ENCODE assay signal across 1 cellular context in genomic region chr16:85393674-85394510, GRCh38.
TF ChIP-seq lines count a peak whose summit lies in the region.

No MANE protein-coding gene starts in this region.

TF ChIP-seq in HepG2, 621 proteins besides CTCF, POLR2A, EP300 and RAD21 (continued from another document and continues in another):
- no peak for TF ChIP-seq TFE3 (CRISPR knock-in tag; IDR thresholded peaks at IDR 0.05)
- no peak for TF ChIP-seq POLR2AphosphoS2 (IDR thresholded peaks at IDR 0.05; ENCODE audit: low read depth, low read length)
- TF ChIP-seq ZBTB25 (CRISPR knock-in tag; IDR thresholded peaks at IDR 0.05): no peak
- TF ChIP-seq JDP2 (CRISPR knock-in tag; IDR thresholded peaks at IDR 0.05; ENCODE audit: borderline replicate concordance): no peak
- 0 out of 2 replicates have a peak, but pooled peaks have one; percentile 35 for TF ChIP-seq MXD3 (CRISPR knock-in tag; IDR thresholded peaks at IDR 0.05)
- no peak for TF ChIP-seq DPF2 (CRISPR knock-in tag; IDR thresholded peaks at IDR 0.05; ENCODE audit: borderline replicate concordance, low read depth)
- 0 out of 2 replicates have a peak, but pooled peaks have one; percentile 26 for TF ChIP-seq RXRA (CRISPR knock-in tag; IDR thresholded peaks at IDR 0.05)
- no peak for TF ChIP-seq ZNF451 (CRISPR knock-in tag; IDR thresholded peaks at IDR 0.05)
- TF ChIP-seq ZNF224 (CRISPR knock-in tag; IDR thresholded peaks at IDR 0.05): 0 out of 2 replicates have a peak, but pooled peaks have one; percentile 7
- TF ChIP-seq ZNF749 (CRISPR knock-in tag; IDR thresholded peaks at IDR 0.05; ENCODE audit: borderline replicate concordance): no peak
- TF ChIP-seq ATF1 (CRISPR knock-in tag; IDR thresholded peaks at IDR 0.05): no peak
- TF ChIP-seq REPIN1 (CRISPR knock-in tag; IDR thresholded peaks at IDR 0.05; ENCODE audit: borderline replicate concordance, low read depth): peak; percentile 61; the same call in 1 of the 2 replicates
- peak; percentile 84 for TF ChIP-seq STAG1 (CRISPR knock-in tag; IDR thresholded peaks at IDR 0.05)
- peak; percentile 30; the same call in 1 of the 2 replicates for TF ChIP-seq ZNF235 (CRISPR knock-in tag; IDR thresholded peaks at IDR 0.05; ENCODE audit: borderline replicate concordance)
- no peak for TF ChIP-seq ZNF263 (CRISPR knock-in tag; IDR thresholded peaks at IDR 0.05)
- 0 out of 2 replicates have a peak, but pooled peaks have one; percentile 12 for TF ChIP-seq ZBTB42 (CRISPR knock-in tag; IDR thresholded peaks at IDR 0.05)
- peak; percentile 28 for TF ChIP-seq HNRNPLL (IDR thresholded peaks at IDR 0.05; ENCODE audit: low read depth, low read length, poor library complexity, severe bottlenecking)
- TF ChIP-seq CEBPG (CRISPR knock-in tag; IDR thresholded peaks at IDR 0.05): no peak
- peak; percentile 74 for TF ChIP-seq POGK (CRISPR knock-in tag; conservative IDR thresholded peaks at IDR 0.05)
- peak; percentile 14; the same call in 1 of the 2 replicates for TF ChIP-seq TBX2 (CRISPR knock-in tag; IDR thresholded peaks at IDR 0.05; ENCODE audit: borderline replicate concordance)
- TF ChIP-seq ZNF318 (CRISPR knock-in tag; IDR thresholded peaks at IDR 0.05): no peak
- no peak for TF ChIP-seq HINFP (CRISPR knock-in tag; IDR thresholded peaks at IDR 0.05; ENCODE audit: low read depth)
- no peak for TF ChIP-seq HOXA9 (CRISPR knock-in tag; IDR thresholded peaks at IDR 0.05; ENCODE audit: borderline replicate concordance)
- TF ChIP-seq ZNF83 (CRISPR knock-in tag; IDR thresholded peaks at IDR 0.05; ENCODE audit: borderline replicate concordance): no peak
- no peak for TF ChIP-seq AKNA (CRISPR knock-in tag; IDR thresholded peaks at IDR 0.05; ENCODE audit: borderline replicate concordance)
- 0 out of 2 replicates have a peak, but pooled peaks have one; percentile 28 for TF ChIP-seq FOSL2 (CRISPR knock-in tag; IDR thresholded peaks at IDR 0.05)
- TF ChIP-seq FOXC1 (CRISPR knock-in tag; IDR thresholded peaks at IDR 0.05; ENCODE audit: borderline replicate concordance): no peak
- no peak for TF ChIP-seq ADNP (CRISPR knock-in tag; IDR thresholded peaks at IDR 0.05)
- TF ChIP-seq ATF4 (CRISPR knock-in tag; IDR thresholded peaks at IDR 0.05): no peak
- peak; percentile 90 for TF ChIP-seq HNRNPK (IDR thresholded peaks at IDR 0.05; ENCODE audit: low read depth, low read length, poor library complexity, severe bottlenecking)
- TF ChIP-seq TCF7 (IDR thresholded peaks at IDR 0.05; ENCODE audit: low read depth): no peak
